13 cellular contexts compared by ENCODE assay signal in the genomic region with DNA sequence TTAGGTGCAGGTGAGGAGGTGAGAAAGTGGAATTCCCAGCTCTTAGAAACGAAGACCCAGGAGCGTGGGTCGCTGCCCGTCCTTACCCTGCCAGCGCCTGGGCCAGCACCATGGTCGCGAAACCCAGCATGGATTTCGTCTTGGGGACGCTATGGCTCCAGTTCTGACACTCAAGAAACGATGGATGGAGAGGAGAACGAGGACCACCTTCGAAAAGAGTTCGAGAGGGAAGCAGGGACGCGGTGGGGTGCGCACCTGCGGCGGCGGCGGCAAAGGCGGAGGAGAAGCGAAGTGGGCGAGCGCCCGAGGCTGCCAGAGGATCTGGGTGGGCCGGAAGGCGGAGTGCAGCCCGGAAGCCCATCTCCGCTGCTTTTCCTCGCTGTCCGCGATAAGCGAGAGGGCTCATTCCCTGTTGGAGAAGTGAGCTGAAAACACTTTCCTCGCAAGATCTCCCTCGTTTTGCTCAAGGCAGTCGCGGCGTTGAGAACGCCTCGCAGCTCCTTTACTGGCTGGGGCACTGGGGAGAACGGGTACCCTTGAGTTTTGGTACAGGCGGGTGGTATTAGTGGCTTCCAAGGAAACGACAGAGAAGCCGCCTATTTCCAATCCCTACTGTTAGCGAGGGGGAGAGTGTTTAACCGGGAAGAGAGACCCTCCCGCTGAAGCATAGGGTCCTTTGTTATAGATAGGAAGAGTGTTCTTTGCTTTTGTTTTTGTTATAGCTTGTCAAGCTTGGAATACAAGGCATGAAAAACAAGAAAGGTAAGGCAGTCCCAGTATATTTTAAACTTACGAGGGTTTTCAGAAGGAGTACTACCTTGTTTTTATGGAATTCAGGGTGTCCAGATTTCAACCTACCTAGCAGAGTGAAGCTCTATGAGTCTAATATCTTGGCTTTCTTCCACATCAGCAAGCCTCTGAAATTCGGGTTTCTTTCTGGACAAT.
DNase-seq lines count a peak whose midpoint lies in the region; ATAC-seq and TF ChIP-seq lines count a peak whose summit lies in the region.
"Had no signal": no experiment of that assay in that cellular context is flagged by ENCODE, and none has a peak within 500 bp of the region (broad histone marks: within the 10 kb centered on the region; RNA-seq: fewer than 3 reads in every experiment).

No MANE protein-coding gene starts in this region.

- H3K27me3 ChIP-seq in gastrocnemius medialis = peaks cover 75 to 87% (median 84%) of the 10 kb centered on the region in 3 donors

- H3K27ac ChIP-seq in substantia nigra (ENCODE audit: low read depth, low read length, poor library complexity, severe bottlenecking) = no peak overlapping the region
- no peak overlapping the region for H3K27ac ChIP-seq in gastrocnemius medialis

- peaks cover 92% of the 10 kb centered on the region for H3K27me3 Mint-ChIP-seq in T-helper 1 cell treated with Interleukin-12 subunit alpha and Interleukin-12 subunit beta and Interleukin-4 antibody, amounts not matched to agents 30 μg/mL and 1 μg/mL, for 36 hours (ENCODE audit: low read depth)
- H3K27me3 Mint-ChIP-seq in WTC11 (ENCODE audit: low read depth) (peaks cover 100% of the 10 kb centered on the region), progenitor cell of endocrine pancreas (peaks cover 98% of the 10 kb centered on the region)

- TF ChIP-seq CTCF in WTC11 (IDR thresholded peaks at IDR 0.05) (no peak), fibroblast of the aortic adventitia (IDR thresholded peaks at IDR 0.05; ENCODE audit: insufficient read depth, low read length) (no peak), progenitor cell of endocrine pancreas (IDR thresholded peaks at IDR 0.05; ENCODE audit: unreplicated experiment) (no peak), gastrocnemius medialis (IDR thresholded peaks at IDR 0.05 in 4 of 5, conservative IDR thresholded peaks at IDR 0.05 in 1 of 5) (no peak)

- intact Hi-C loops in gastrocnemius medialis (cut with DNase I; ENCODE audit: low total_unique reads) = no loop called here

- in situ Hi-C loops in gastrocnemius medialis (cut with MboI; ENCODE audit: low sequenced_read_pairs in 4 of 4) = no loop called here

- peaks cover 12% of the 10 kb centered on the region for H3K36me3 Mint-ChIP-seq in T-helper 1 cell treated with Interleukin-12 subunit alpha and Interleukin-12 subunit beta and Interleukin-4 antibody, amounts not matched to agents 30 μg/mL and 1 μg/mL, for 36 hours (ENCODE audit: low read depth)
- H3K36me3 Mint-ChIP-seq in WTC11 = no peaks in the 10 kb centered on the region
- H3K36me3 Mint-ChIP-seq in progenitor cell of endocrine pancreas (ENCODE audit: insufficient read depth) = no peaks in the 10 kb centered on the region

- H3K4me3 ChIP-seq in fibroblast of the aortic adventitia (ENCODE audit: low read depth, low read length) (peak overlapping the region; percentile 44), gastrocnemius medialis (peak overlapping the region in 1 of 4 donors; percentile 6)

- H3K27ac Mint-ChIP-seq in T-helper 1 cell treated with Interleukin-12 subunit alpha and Interleukin-12 subunit beta and Interleukin-4 antibody, amounts not matched to agents 30 μg/mL and 1 μg/mL, for 36 hours = peak overlapping the region; percentile 81
- no peak overlapping the region for H3K27ac Mint-ChIP-seq in WTC11
- H3K27ac Mint-ChIP-seq in progenitor cell of endocrine pancreas = peak overlapping the region; percentile 89

- H3K4me1 ChIP-seq in gastrocnemius medialis = no peaks in the 10 kb centered on the region

- peaks cover 22% of the 10 kb centered on the region for H3K9me3 Mint-ChIP-seq in T-helper 1 cell treated with Interleukin-12 subunit alpha and Interleukin-12 subunit beta and Interleukin-4 antibody, amounts not matched to agents 30 μg/mL and 1 μg/mL, for 36 hours
- no peaks in the 10 kb centered on the region for H3K9me3 Mint-ChIP-seq in WTC11
- H3K9me3 Mint-ChIP-seq in progenitor cell of endocrine pancreas (ENCODE audit: low read depth) = no peaks in the 10 kb centered on the region

- no peak for DNase-seq in T-helper 1 cell
- peak; percentile 58 for DNase-seq in WTC11 (ENCODE audit: low spot score)
- no peak for DNase-seq in fibroblast of the aortic adventitia (ENCODE audit: low read depth)
- DNase-seq in progenitor cell of endocrine pancreas (ENCODE audit: low spot score, unreplicated experiment) = no peak
- DNase-seq in substantia nigra (lab: John Stamatoyannopoulos, UW) = no peak
- DNase-seq in gastrocnemius medialis = no peak
- DNase-seq in SKM-1 treated with dmso at 0.1 percent for 144 hours (lab: John Stamatoyannopoulos, UW; ENCODE audit: unreplicated experiment) = no peak
- DNase-seq: ACHN; activated naive CD4-positive, alpha-beta T cell treated with Interleukin-2 at 50 U/mL for 16 hours; NCI-H1436 treated with DMSO at 0.1 percent for 48 hours; small intestine; stimulated activated CD8-positive, alpha-beta memory T cell treated with anti-CD3 and anti-CD28 coated beads, Interleukin-4, amount 100 ng/mL, for 48 hours had no signal

- no peak; the same call in 1 of the 2 replicates for ATAC-seq in WTC11
- no peak for ATAC-seq in gastrocnemius medialis

- H3K4me1 Mint-ChIP-seq in T-helper 1 cell treated with Interleukin-12 subunit alpha and Interleukin-12 subunit beta and Interleukin-4 antibody, amounts not matched to agents 30 μg/mL and 1 μg/mL, for 36 hours (ENCODE audit: low read depth) = peaks cover 17% of the 10 kb centered on the region
- H3K4me1 Mint-ChIP-seq in WTC11 (peaks cover 71% of the 10 kb centered on the region), progenitor cell of endocrine pancreas (ENCODE audit: low read depth) (peaks cover 16% of the 10 kb centered on the region)

- no peaks in the 10 kb centered on the region for H3K36me3 ChIP-seq in gastrocnemius medialis

- no peak for TF ChIP-seq POLR2A in gastrocnemius medialis (IDR thresholded peaks at IDR 0.05)

- POLR2A ChIA-PET in WTC11 (lab: Charles Lee) = no interaction called here

- peak overlapping the region; percentile 54 for H3K4me3 Mint-ChIP-seq in T-helper 1 cell treated with Interleukin-12 subunit alpha and Interleukin-12 subunit beta and Interleukin-4 antibody, amounts not matched to agents 30 μg/mL and 1 μg/mL, for 36 hours
- peak overlapping the region; percentile 85 for H3K4me3 Mint-ChIP-seq in WTC11
- peak overlapping the region; percentile 66 for H3K4me3 Mint-ChIP-seq in progenitor cell of endocrine pancreas (ENCODE audit: low read depth)

- CTCF ChIA-PET in WTC11 (lab: Charles Lee) = interaction anchor here (1.7 kb wide), 1 partner anchor 23 kb away, joined by 5 read pairs; no protein-coding TSS in a partner anchor

- H3K9me3 ChIP-seq in gastrocnemius medialis = no peaks in the 10 kb centered on the region

TF ChIP-seq in WTC11, 78 proteins besides CTCF, POLR2A, EP300 and RAD21 (continues in another document):
- TF ChIP-seq, protein P1, sequence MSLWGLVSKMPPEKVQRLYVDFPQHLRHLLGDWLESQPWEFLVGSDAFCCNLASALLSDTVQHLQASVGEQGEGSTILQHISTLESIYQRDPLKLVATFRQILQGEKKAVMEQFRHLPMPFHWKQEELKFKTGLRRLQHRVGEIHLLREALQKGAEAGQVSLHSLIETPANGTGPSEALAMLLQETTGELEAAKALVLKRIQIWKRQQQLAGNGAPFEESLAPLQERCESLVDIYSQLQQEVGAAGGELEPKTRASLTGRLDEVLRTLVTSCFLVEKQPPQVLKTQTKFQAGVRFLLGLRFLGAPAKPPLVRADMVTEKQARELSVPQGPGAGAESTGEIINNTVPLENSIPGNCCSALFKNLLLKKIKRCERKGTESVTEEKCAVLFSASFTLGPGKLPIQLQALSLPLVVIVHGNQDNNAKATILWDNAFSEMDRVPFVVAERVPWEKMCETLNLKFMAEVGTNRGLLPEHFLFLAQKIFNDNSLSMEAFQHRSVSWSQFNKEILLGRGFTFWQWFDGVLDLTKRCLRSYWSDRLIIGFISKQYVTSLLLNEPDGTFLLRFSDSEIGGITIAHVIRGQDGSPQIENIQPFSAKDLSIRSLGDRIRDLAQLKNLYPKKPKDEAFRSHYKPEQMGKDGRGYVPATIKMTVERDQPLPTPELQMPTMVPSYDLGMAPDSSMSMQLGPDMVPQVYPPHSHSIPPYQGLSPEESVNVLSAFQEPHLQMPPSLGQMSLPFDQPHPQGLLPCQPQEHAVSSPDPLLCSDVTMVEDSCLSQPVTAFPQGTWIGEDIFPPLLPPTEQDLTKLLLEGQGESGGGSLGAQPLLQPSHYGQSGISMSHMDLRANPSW (CRISPR knock-in tag; conservative IDR thresholded peaks at IDR 0.05; ENCODE audit: low read depth) = no peak
- TF ChIP-seq, protein P2, sequence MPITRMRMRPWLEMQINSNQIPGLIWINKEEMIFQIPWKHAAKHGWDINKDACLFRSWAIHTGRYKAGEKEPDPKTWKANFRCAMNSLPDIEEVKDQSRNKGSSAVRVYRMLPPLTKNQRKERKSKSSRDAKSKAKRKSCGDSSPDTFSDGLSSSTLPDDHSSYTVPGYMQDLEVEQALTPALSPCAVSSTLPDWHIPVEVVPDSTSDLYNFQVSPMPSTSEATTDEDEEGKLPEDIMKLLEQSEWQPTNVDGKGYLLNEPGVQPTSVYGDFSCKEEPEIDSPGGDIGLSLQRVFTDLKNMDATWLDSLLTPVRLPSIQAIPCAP (CRISPR knock-in tag; IDR thresholded peaks at IDR 0.05) = 0 out of 2 replicates have a peak, but pooled peaks have one; percentile 43
- TF ChIP-seq, protein P3, sequence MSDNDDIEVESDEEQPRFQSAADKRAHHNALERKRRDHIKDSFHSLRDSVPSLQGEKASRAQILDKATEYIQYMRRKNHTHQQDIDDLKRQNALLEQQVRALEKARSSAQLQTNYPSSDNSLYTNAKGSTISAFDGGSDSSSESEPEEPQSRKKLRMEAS (CRISPR knock-in tag; IDR thresholded peaks at IDR 0.05) = 0 out of 2 replicates have a peak, but pooled peaks have one; percentile 47
- TF ChIP-seq ZNF416 (CRISPR knock-in tag; IDR thresholded peaks at IDR 0.05) (no peak), KAT7 (CRISPR knock-in tag; IDR thresholded peaks at IDR 0.05; ENCODE audit: borderline replicate concordance) (0 out of 2 replicates have a peak, but pooled peaks have one; percentile 42), ESRRA (CRISPR knock-in tag; IDR thresholded peaks at IDR 0.05; ENCODE audit: borderline replicate concordance) (no peak), ETV6 (CRISPR knock-in tag; IDR thresholded peaks at IDR 0.05) (peak; percentile 84), ZNF121 (CRISPR knock-in tag; IDR thresholded peaks at IDR 0.05) (no peak), NFE2L1 (CRISPR knock-in tag; IDR thresholded peaks at IDR 0.05) (no peak)
- TF ChIP-seq, protein P4, sequence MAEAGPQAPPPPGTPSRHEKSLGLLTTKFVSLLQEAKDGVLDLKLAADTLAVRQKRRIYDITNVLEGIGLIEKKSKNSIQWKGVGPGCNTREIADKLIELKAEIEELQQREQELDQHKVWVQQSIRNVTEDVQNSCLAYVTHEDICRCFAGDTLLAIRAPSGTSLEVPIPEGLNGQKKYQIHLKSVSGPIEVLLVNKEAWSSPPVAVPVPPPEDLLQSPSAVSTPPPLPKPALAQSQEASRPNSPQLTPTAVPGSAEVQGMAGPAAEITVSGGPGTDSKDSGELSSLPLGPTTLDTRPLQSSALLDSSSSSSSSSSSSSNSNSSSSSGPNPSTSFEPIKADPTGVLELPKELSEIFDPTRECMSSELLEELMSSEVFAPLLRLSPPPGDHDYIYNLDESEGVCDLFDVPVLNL (CRISPR knock-in tag; IDR thresholded peaks at IDR 0.05; ENCODE audit: borderline replicate concordance, low read depth) = no peak
